1 cellular context compared by ENCODE assay signal in the genomic region with DNA sequence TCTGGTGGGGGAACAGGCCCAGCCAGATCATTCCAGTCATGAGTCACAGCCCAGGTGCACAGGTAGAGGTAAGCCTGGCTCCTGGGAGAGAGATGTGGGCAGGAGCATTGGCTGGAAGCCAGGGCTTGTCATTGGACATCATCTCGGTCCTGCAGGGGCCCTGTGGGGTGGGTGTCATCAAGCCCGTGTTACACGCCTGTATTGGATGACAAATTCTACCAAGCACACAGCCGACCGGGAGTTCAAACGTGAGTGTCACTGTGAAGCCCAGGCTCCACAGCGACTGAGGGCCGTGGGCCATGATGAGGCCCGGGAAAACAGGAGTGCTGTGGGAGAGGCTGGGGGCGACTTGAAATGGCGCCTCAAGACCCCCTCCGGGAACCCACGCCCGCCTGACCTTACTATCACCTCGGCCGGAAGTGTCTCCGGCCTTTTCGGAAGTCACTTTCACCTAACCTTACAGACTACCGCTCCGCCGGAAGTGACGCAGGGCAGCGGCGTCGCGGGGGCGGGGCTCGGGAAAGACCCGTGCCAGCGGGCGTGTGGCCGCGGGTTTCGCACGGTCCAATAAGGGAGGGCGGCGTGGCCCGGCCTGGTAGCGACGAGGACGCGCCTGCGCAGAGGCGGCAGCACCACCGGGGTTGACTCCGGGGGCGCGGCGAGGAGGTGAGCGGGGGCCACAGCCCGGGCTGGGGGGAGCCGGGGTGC.
TF ChIP-seq lines count a peak whose summit lies in the region.

Gene FKBP2, plus strand, starts transcription at position 629 of the 708 bp plus-strand sequence. CDS start 1,293 bp downstream, outside the sequence.

TF ChIP-seq in H1, 55 proteins besides CTCF, POLR2A, EP300 and RAD21:
- TF ChIP-seq TAF1 (IDR thresholded peaks at IDR 0.05; ENCODE audit: low read depth, low read length) = peak; percentile 90
- TF ChIP-seq BCL11A (IDR thresholded peaks at IDR 0.05; ENCODE audit: low read depth in 2 of 2, low read length in 2 of 2) = no peak
- peak; percentile 70; the same call in 1 of the 2 replicates for TF ChIP-seq EGR1 (IDR thresholded peaks at IDR 0.05; ENCODE audit: borderline replicate concordance, low read depth, low read length)
- TF ChIP-seq TAF7 (optimal IDR thresholded peaks at IDR 0.05; ENCODE audit: borderline replicate concordance, low read depth, low read length) = peak; percentile 26
- peak; percentile 28; the same call in 1 of the 2 replicates for TF ChIP-seq E2F6 (IDR thresholded peaks at IDR 0.05)
- TF ChIP-seq, protein P1, sequence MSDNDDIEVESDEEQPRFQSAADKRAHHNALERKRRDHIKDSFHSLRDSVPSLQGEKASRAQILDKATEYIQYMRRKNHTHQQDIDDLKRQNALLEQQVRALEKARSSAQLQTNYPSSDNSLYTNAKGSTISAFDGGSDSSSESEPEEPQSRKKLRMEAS (IDR thresholded peaks at IDR 0.05) = peak; percentile 64
- peak; percentile 71 for TF ChIP-seq NRF1 (IDR thresholded peaks at IDR 0.05; ENCODE audit: low read depth, low read length)
- peak; percentile 91 for TF ChIP-seq GABPA (IDR thresholded peaks at IDR 0.05; ENCODE audit: borderline replicate concordance, insufficient read depth, low read length)
- peak; percentile 76 for TF ChIP-seq PHF8 (conservative IDR thresholded peaks at IDR 0.05; ENCODE audit: low read depth, low read length)
- TF ChIP-seq SP4 (IDR thresholded peaks at IDR 0.05; ENCODE audit: low read length) = peak; percentile 42; the same call in 1 of the 2 replicates
- TF ChIP-seq SAP30 (IDR thresholded peaks at IDR 0.05; ENCODE audit: insufficient read depth, insufficient replicate concordance, low read length) = peak; percentile 50
- TF ChIP-seq SIN3A (conservative IDR thresholded peaks at IDR 0.05 in 1 of 2, IDR thresholded peaks at IDR 0.05 in 1 of 2; ENCODE audit: low read depth in 1 of 2, low read length in 2 of 2) = peak in 1 of 2 experiments; percentile 29; a peak in 1 of 4 replicates
- TF ChIP-seq TBP (IDR thresholded peaks at IDR 0.05; ENCODE audit: low read depth, low read length) = peak; percentile 87
- TF ChIP-seq EZH2 (IDR thresholded peaks at IDR 0.05; ENCODE audit: low read depth, low read length, severe bottlenecking) = no peak
- peak; percentile 93 for TF ChIP-seq CREB1 (IDR thresholded peaks at IDR 0.05)
- TF ChIP-seq HDAC6 (IDR thresholded peaks at IDR 0.05; ENCODE audit: low read depth, low read length) = no peak
- TF ChIP-seq CBX5 (IDR thresholded peaks at IDR 0.05; ENCODE audit: low read depth, low read length) = no peak
- no peak for TF ChIP-seq SP2 (IDR thresholded peaks at IDR 0.05; ENCODE audit: low read length)
